Comparison of ENCODE assay signal across 8 cellular contexts in the genomic region with DNA sequence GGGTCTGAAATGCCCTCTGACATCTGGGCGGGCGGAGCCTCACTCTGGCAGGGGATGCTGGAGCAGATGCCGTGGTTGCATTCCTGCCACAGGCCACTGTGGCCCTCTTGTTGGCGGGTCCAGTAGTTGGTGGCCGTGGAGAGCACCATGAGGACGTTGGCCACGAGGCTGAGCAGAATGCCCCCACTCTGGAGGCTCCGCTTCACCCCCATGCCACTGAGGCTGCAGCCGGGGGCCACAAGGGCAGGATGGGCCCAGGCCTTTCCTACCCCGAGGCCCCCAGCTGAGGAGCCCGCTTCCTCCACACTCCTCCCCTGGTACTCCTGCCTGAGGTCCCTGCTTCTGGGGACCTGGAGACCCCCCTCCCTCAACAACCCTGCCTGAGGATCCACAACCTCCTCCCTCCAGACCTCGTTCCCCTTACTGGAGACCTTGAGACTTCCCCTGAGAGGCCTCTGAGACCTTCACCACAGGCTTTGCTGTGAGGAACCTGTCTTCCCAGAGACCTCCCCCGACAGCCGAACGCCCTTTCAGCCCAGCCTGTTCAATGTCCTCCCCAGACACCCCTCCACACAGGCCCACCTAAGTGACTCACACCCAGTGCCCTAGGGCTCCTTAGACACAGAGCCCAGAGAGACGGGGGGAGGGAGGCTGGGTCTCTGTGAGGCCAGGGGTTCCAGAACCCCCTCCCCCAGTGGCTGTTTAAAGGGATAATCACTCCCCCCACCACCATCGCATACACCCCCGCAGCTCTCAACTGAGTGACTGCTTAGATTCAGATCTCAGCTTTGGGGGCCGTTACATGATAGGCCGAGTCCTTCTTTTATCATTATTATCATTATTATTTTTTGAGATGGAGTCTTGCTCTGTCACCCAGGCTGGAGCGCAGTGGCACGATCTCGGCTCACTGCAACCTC. TPM values are rescaled to one million over a fixed set of nuclear protein-coding genes. Genes with fewer than 3 reads are reported as not detected.
DNase-seq lines count a peak whose midpoint lies in the region; ATAC-seq and TF ChIP-seq lines count a peak whose summit lies in the region.

A gene with protein sequence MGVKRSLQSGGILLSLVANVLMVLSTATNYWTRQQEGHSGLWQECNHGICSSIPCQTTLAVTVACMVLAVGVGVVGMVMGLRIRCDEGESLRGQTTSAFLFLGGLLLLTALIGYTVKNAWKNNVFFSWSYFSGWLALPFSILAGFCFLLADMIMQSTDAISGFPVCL (minus strand): TSS at position 638 of the 917 bp plus-strand sequence. CDS start 426 bp downstream, at position 212.

- H3K27me3 ChIP-seq in BE2C, result no peaks in the 10 kb centered on the region
- H3K27me3 ChIP-seq in ascending aorta, result no peaks in the 10 kb centered on the region
- no peaks in the 10 kb centered on the region for H3K27me3 ChIP-seq in thoracic aorta (replicated peaks; ENCODE audit: insufficient read depth)

- ATAC-seq in thoracic aorta (ENCODE audit: insufficient number of reproducible peaks, low FRiP score, low read depth) (no peak), HG02970 (IDR thresholded peaks at IDR 0.05; ENCODE audit: low FRiP score, unreplicated experiment) (no peak)

- H3K36me3 ChIP-seq in BE2C, result no peaks in the 10 kb centered on the region
- H3K36me3 ChIP-seq in ascending aorta, result no peaks in the 10 kb centered on the region
- H3K36me3 ChIP-seq in thoracic aorta, result no peaks in the 10 kb centered on the region

- DNase-seq in BE2C (peak; percentile 39), LNCaP clone FGC (ENCODE audit: low read depth) (no peak), ascending aorta (ENCODE audit: low spot score in 2 of 2) (no peak), left kidney (ENCODE audit: low read depth, low spot score) (peak; percentile 25), thoracic aorta (ENCODE audit: low spot score) (no peak), cerebellar nuclear complex (lab: John Stamatoyannopoulos, UW) (no peak), superior temporal gyrus (ENCODE audit: extremely low spot score) (no peak)

- H3K27ac ChIP-seq in ascending aorta (peak within 1 kb of the TSS; percentile 73 to 94), thoracic aorta (peak within 1 kb of the TSS; percentile 57 to 67)

- intact Hi-C loops in ascending aorta (cut with DNase I), result loop anchor here (5.0 to 10.0 kb wide), 7 partner anchors 226 to 984 kb away; a partner anchor contains a TSS

- H3K4me3 ChIP-seq in BE2C (ENCODE audit: low read depth, low read length), result peak within 1 kb of the TSS; percentile 80
- peak within 1 kb of the TSS; percentile 93 for H3K4me3 ChIP-seq in LNCaP clone FGC (ENCODE audit: low read depth, low read length)
- H3K4me3 ChIP-seq in ascending aorta, result peak within 1 kb of the TSS; percentile 79 to 82
- peak within 1 kb of the TSS; percentile 81 for H3K4me3 ChIP-seq in thoracic aorta

- peaks cover 2% of the 10 kb centered on the region; the same call in 1 of the 2 replicates for H3K4me1 ChIP-seq in BE2C
- peaks cover 6 to 10% of the 10 kb centered on the region in 2 donors for H3K4me1 ChIP-seq in ascending aorta
- H3K4me1 ChIP-seq in thoracic aorta (ENCODE audit: control insufficient read depth in 1 of 2, low read depth in 2 of 2), result peaks cover 7 to 22% of the 10 kb centered on the region in 2 donors

- no peaks in the 10 kb centered on the region for H3K9me3 ChIP-seq in BE2C
- H3K9me3 ChIP-seq in ascending aorta, result no peaks in the 10 kb centered on the region
- H3K9me3 ChIP-seq in thoracic aorta, result no peaks in the 10 kb centered on the region

- TF ChIP-seq CTCF in BE2C (IDR thresholded peaks at IDR 0.05; ENCODE audit: low read depth, low read length) (no peak), LNCaP clone FGC (IDR thresholded peaks at IDR 0.05; ENCODE audit: control insufficient read depth, extremely low read depth, insufficient read depth) (no peak), ascending aorta (IDR thresholded peaks at IDR 0.05) (no peak), thoracic aorta (IDR thresholded peaks at IDR 0.05) (no peak)

RNA-seq across cellular contexts. Expression of the gene that starts here (rescaled TPM):
- polyA plus RNA-seq in BE2C (2012; ENCODE audit: insufficient read depth, insufficient read length, low read depth), result 4.7 TPM
- total RNA-seq in ascending aorta (not detected), thoracic aorta (not detected)

Comparison
In these comparisons a context has a peak if more than half of its experiments do, and no peak if none do; other contexts are left out.
1. DNase-seq: peak in BE2C (single experiment) and left kidney (single experiment); none in LNCaP clone FGC (single experiment), ascending aorta (0 of 2), thoracic aorta (single experiment), cerebellar nuclear complex (0 of 2) and superior temporal gyrus (single experiment).
2. Peak in every context shown above with its lines, with median percentiles within 50 percentile points of each other: H3K4me3 ChIP-seq.